In genomic region chr15:67023517-67024321, GRCh38 we compare ENCODE assay signal across 9 cellular contexts. TPM values are rescaled to one million over a fixed set of nuclear protein-coding genes. Genes with fewer than 3 reads are reported as not detected.
DNase-seq lines count a peak whose midpoint lies in the region; TF ChIP-seq lines count a peak whose summit lies in the region.
"Had no signal": no experiment of that assay in that cellular context is flagged by ENCODE, and none has a peak within 500 bp of the region (broad histone marks: within the 10 kb centered on the region; RNA-seq: fewer than 3 reads in every experiment).

No MANE protein-coding gene starts in this region.

- H3K9me3 ChIP-seq in mesodermal cell (ENCODE audit: control insufficient read depth, low read length) (no peaks in the 10 kb centered on the region), thymus (ENCODE audit: control insufficient read depth) (no peaks in the 10 kb centered on the region)

- H3K27ac Mint-ChIP-seq in chondrocyte (ENCODE audit: unreplicated experiment): peak overlapping the region; percentile 90

- H3K27ac ChIP-seq in mesodermal cell (ENCODE audit: low read depth, low read length, severe bottlenecking): peak overlapping the region; percentile 88
- H3K27ac ChIP-seq in thymus (ENCODE audit: low read depth): peak overlapping the region; percentile 65

- no peaks in the 10 kb centered on the region for H3K9me3 Mint-ChIP-seq in chondrocyte (ENCODE audit: low read depth)

- no peaks in the 10 kb centered on the region for H3K27me3 ChIP-seq in thymus (ENCODE audit: control insufficient read depth, insufficient read depth)

- peaks cover 39% of the 10 kb centered on the region for H3K4me1 Mint-ChIP-seq in chondrocyte (ENCODE audit: low read depth)

- no peak overlapping the region for H3K4me3 Mint-ChIP-seq in chondrocyte (ENCODE audit: unreplicated experiment)

- DNase-seq in NCI-H345 treated with DMSO at 0.1 percent for 48 hours (lab: John Stamatoyannopoulos, UW; ENCODE audit: unreplicated experiment) (peak; percentile 21), chondrocyte (ENCODE audit: low spot score) (no peak), hippocampal formation (lab: John Stamatoyannopoulos, UW) (no peak), GF-D8 (lab: John Stamatoyannopoulos, UW) (no peak), foreskin fibroblast (no peak)
- DNase-seq in activated naive CD4-positive, alpha-beta T cell treated with Interleukin-2 at 50 U/mL for 16 hours: no peak
- DNase-seq: NCI-H2171 had no signal

- no peaks in the 10 kb centered on the region for H3K36me3 Mint-ChIP-seq in chondrocyte (ENCODE audit: low read depth)

- no peak overlapping the region for H3K4me3 ChIP-seq in mesodermal cell (ENCODE audit: extremely low read depth, insufficient read depth, low read length, poor library complexity, severe bottlenecking)
- H3K4me3 ChIP-seq in thymus (ENCODE audit: low read length): no peak overlapping the region
- no peak overlapping the region for H3K4me3 ChIP-seq in foreskin fibroblast (ENCODE audit: low read depth in 1 of 2, low read length in 2 of 2)

- TF ChIP-seq CTCF in chondrocyte (IDR thresholded peaks at IDR 0.05) (no peak), foreskin fibroblast (IDR thresholded peaks at IDR 0.05; ENCODE audit: low read depth, low read length) (no peak)

- H3K27me3 Mint-ChIP-seq in chondrocyte (ENCODE audit: low read depth): no peaks in the 10 kb centered on the region

- WGBS in mesodermal cell (ENCODE audit: insufficient coverage in 2 of 2), 2 experiments: 88 to 96% methylated on average over 5 to 6 of the region's 8 CpGs
- WGBS in thymus: 96% methylated on average over 8 of the region's 8 CpGs

- H3K4me1 ChIP-seq in mesodermal cell (ENCODE audit: control insufficient read depth, insufficient read depth, low read length, poor library complexity, severe bottlenecking) (peaks cover 28% of the 10 kb centered on the region), thymus (ENCODE audit: control insufficient read depth, insufficient read depth, low read length) (no peaks in the 10 kb centered on the region)

- no peaks in the 10 kb centered on the region for H3K36me3 ChIP-seq in mesodermal cell (ENCODE audit: control insufficient read depth, insufficient read depth, low read length)
- H3K36me3 ChIP-seq in thymus (ENCODE audit: control insufficient read depth, insufficient read depth): no peaks in the 10 kb centered on the region

RNA-seq across cellular contexts. Expression of gene SMAD3, which starts 41.7 kb away (rescaled TPM):
- total RNA-seq in chondrocyte: 19.0 to 27.2 TPM (median 23.2 TPM) in 3 replicates
- polyA plus RNA-seq in mesodermal cell (2013, experiment 1 of 2): 38.8 TPM
- 36.1 TPM for polyA plus RNA-seq in mesodermal cell (2013, experiment 2 of 2)
- polyA plus RNA-seq in thymus: 21.6 TPM
